Comparison of ENCODE assay signal across 1 cellular context in genomic region chr12:21501258-21502163, GRCh38.
TF ChIP-seq lines count a peak whose summit lies in the region.

A gene with protein sequence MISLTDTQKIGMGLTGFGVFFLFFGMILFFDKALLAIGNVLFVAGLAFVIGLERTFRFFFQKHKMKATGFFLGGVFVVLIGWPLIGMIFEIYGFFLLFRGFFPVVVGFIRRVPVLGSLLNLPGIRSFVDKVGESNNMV (plus strand): TSS chr12:21501789. CDS start chr12:21501924, 135 bp downstream.
A gene with protein sequence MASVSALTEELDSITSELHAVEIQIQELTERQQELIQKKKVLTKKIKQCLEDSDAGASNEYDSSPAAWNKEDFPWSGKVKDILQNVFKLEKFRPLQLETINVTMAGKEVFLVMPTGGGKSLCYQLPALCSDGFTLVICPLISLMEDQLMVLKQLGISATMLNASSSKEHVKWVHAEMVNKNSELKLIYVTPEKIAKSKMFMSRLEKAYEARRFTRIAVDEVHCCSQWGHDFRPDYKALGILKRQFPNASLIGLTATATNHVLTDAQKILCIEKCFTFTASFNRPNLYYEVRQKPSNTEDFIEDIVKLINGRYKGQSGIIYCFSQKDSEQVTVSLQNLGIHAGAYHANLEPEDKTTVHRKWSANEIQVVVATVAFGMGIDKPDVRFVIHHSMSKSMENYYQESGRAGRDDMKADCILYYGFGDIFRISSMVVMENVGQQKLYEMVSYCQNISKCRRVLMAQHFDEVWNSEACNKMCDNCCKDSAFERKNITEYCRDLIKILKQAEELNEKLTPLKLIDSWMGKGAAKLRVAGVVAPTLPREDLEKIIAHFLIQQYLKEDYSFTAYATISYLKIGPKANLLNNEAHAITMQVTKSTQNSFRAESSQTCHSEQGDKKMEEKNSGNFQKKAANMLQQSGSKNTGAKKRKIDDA (minus strand): TSS chr12:21501635. CDS start chr12:21499570, 2,065 bp downstream.

TF ChIP-seq in K562, 482 proteins besides CTCF, POLR2A, EP300 and RAD21 (continued from another document and continues in another):
- TF ChIP-seq ZBTB40 (IDR thresholded peaks at IDR 0.05) (peak; percentile 78), ZBTB40 (CRISPR knock-in tag; IDR thresholded peaks at IDR 0.05) (no peak), RNF2 (IDR thresholded peaks at IDR 0.05) (no peak; the same call in 1 of the 2 replicates), RBM17 (IDR thresholded peaks at IDR 0.05; ENCODE audit: borderline replicate concordance, low read depth, low read length) (no peak), NR0B1 (IDR thresholded peaks at IDR 0.05; ENCODE audit: partially characterized antibody) (no peak), NR4A1 (CRISPR knock-in tag; IDR thresholded peaks at IDR 0.05) (no peak), NR4A1 (tag; IDR thresholded peaks at IDR 0.05) (no peak), ZNF507 (tag; conservative IDR thresholded peaks at IDR 0.05) (no peak), GABPA (tag; conservative IDR thresholded peaks at IDR 0.05; ENCODE audit: low read depth) (peak; percentile 85), SMAD2 (IDR thresholded peaks at IDR 0.05; ENCODE audit: low read depth, low read length) (no peak), ZNF282 (CRISPR knock-in tag; IDR thresholded peaks at IDR 0.05) (no peak), ZBTB12 (CRISPR knock-in tag; IDR thresholded peaks at IDR 0.05) (peak; percentile 49; the same call in 1 of the 2 replicates), CC2D1A (IDR thresholded peaks at IDR 0.05) (peak; percentile 92), ETS1 (conservative IDR thresholded peaks at IDR 0.05; ENCODE audit: control insufficient read depth, low read depth, low read length) (0 out of 2 replicates have a peak, but pooled peaks have one; percentile 54), ZNF57 (CRISPR knock-in tag; IDR thresholded peaks at IDR 0.05) (no peak), COPS2 (conservative IDR thresholded peaks at IDR 0.05) (no peak), FUS (optimal IDR thresholded peaks at IDR 0.05; ENCODE audit: low read depth, low read length) (no peak), ZNF79 (CRISPR knock-in tag; IDR thresholded peaks at IDR 0.05; ENCODE audit: low read depth) (no peak), ZBTB7A (IDR thresholded peaks at IDR 0.05; ENCODE audit: borderline replicate concordance, control insufficient read depth, low read depth, low read length) (no peak), SNIP1 (IDR thresholded peaks at IDR 0.05; ENCODE audit: low read depth) (no peak), TAL1 (IDR thresholded peaks at IDR 0.05) (no peak), ARID2 (IDR thresholded peaks at IDR 0.05) (no peak), FOSL1 (tag; conservative IDR thresholded peaks at IDR 0.05) (no peak), ZNF384 (IDR thresholded peaks at IDR 0.05; ENCODE audit: low read depth, low read length) (no peak), TAF1 (IDR thresholded peaks at IDR 0.05; ENCODE audit: control insufficient read depth, extremely low read depth, insufficient read depth, low read length, severe bottlenecking) (peak; percentile 63), ILK (tag; IDR thresholded peaks at IDR 0.05; ENCODE audit: borderline replicate concordance, low read depth) (no peak), SMARCC2 (IDR thresholded peaks at IDR 0.05; ENCODE audit: low read depth) (no peak), SP2 (IDR thresholded peaks at IDR 0.05; ENCODE audit: extremely low read depth, low read depth, low read length, poor library complexity, severe bottlenecking) (peak; percentile 3), YBX1 (IDR thresholded peaks at IDR 0.05) (no peak), SIN3A (IDR thresholded peaks at IDR 0.05; ENCODE audit: borderline replicate concordance in 2 of 2, control insufficient read depth in 1 of 2, low read depth in 2 of 2, low read length in 2 of 2) (peak; percentile 94 to 96; a peak in 3 of 4 replicates), ZNF23 (CRISPR knock-in tag; IDR thresholded peaks at IDR 0.05) (no peak), RBFOX2 (IDR thresholded peaks at IDR 0.05; ENCODE audit: low read depth, low read length) (peak; percentile 93), ESRRA (IDR thresholded peaks at IDR 0.05; ENCODE audit: borderline replicate concordance, low read depth) (0 out of 2 replicates have a peak, but pooled peaks have one; percentile 12), ZKSCAN1 (IDR thresholded peaks at IDR 0.05; ENCODE audit: low read depth, low read length) (no peak)
- TF ChIP-seq, protein P1, sequence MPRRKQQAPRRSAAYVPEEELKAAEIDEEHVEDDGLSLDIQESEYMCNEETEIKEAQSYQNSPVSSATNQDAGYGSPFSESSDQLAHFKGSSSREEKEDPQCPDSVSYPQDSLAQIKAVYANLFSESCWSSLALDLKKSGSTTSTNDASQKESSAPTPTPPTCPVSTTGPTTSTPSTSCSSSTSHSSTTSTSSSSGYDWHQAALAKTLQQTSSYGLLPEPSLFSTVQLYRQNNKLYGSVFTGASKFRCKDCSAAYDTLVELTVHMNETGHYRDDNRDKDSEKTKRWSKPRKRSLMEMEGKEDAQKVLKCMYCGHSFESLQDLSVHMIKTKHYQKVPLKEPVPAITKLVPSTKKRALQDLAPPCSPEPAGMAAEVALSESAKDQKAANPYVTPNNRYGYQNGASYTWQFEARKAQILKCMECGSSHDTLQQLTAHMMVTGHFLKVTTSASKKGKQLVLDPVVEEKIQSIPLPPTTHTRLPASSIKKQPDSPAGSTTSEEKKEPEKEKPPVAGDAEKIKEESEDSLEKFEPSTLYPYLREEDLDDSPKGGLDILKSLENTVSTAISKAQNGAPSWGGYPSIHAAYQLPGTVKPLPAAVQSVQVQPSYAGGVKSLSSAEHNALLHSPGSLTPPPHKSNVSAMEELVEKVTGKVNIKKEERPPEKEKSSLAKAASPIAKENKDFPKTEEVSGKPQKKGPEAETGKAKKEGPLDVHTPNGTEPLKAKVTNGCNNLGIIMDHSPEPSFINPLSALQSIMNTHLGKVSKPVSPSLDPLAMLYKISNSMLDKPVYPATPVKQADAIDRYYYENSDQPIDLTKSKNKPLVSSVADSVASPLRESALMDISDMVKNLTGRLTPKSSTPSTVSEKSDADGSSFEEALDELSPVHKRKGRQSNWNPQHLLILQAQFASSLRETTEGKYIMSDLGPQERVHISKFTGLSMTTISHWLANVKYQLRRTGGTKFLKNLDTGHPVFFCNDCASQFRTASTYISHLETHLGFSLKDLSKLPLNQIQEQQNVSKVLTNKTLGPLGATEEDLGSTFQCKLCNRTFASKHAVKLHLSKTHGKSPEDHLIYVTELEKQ (CRISPR knock-in tag; IDR thresholded peaks at IDR 0.05): no peak
- TF ChIP-seq, protein P2, sequence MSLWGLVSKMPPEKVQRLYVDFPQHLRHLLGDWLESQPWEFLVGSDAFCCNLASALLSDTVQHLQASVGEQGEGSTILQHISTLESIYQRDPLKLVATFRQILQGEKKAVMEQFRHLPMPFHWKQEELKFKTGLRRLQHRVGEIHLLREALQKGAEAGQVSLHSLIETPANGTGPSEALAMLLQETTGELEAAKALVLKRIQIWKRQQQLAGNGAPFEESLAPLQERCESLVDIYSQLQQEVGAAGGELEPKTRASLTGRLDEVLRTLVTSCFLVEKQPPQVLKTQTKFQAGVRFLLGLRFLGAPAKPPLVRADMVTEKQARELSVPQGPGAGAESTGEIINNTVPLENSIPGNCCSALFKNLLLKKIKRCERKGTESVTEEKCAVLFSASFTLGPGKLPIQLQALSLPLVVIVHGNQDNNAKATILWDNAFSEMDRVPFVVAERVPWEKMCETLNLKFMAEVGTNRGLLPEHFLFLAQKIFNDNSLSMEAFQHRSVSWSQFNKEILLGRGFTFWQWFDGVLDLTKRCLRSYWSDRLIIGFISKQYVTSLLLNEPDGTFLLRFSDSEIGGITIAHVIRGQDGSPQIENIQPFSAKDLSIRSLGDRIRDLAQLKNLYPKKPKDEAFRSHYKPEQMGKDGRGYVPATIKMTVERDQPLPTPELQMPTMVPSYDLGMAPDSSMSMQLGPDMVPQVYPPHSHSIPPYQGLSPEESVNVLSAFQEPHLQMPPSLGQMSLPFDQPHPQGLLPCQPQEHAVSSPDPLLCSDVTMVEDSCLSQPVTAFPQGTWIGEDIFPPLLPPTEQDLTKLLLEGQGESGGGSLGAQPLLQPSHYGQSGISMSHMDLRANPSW (CRISPR knock-in tag; IDR thresholded peaks at IDR 0.05): no peak
- TF ChIP-seq, protein P3, sequence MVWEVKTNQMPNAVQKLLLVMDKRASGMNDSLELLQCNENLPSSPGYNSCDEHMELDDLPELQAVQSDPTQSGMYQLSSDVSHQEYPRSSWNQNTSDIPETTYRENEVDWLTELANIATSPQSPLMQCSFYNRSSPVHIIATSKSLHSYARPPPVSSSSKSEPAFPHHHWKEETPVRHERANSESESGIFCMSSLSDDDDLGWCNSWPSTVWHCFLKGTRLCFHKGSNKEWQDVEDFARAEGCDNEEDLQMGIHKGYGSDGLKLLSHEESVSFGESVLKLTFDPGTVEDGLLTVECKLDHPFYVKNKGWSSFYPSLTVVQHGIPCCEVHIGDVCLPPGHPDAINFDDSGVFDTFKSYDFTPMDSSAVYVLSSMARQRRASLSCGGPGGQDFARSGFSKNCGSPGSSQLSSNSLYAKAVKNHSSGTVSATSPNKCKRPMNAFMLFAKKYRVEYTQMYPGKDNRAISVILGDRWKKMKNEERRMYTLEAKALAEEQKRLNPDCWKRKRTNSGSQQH (CRISPR knock-in tag; IDR thresholded peaks at IDR 0.05): 0 out of 2 replicates have a peak, but pooled peaks have one; percentile 27
